In the genomic region with DNA sequence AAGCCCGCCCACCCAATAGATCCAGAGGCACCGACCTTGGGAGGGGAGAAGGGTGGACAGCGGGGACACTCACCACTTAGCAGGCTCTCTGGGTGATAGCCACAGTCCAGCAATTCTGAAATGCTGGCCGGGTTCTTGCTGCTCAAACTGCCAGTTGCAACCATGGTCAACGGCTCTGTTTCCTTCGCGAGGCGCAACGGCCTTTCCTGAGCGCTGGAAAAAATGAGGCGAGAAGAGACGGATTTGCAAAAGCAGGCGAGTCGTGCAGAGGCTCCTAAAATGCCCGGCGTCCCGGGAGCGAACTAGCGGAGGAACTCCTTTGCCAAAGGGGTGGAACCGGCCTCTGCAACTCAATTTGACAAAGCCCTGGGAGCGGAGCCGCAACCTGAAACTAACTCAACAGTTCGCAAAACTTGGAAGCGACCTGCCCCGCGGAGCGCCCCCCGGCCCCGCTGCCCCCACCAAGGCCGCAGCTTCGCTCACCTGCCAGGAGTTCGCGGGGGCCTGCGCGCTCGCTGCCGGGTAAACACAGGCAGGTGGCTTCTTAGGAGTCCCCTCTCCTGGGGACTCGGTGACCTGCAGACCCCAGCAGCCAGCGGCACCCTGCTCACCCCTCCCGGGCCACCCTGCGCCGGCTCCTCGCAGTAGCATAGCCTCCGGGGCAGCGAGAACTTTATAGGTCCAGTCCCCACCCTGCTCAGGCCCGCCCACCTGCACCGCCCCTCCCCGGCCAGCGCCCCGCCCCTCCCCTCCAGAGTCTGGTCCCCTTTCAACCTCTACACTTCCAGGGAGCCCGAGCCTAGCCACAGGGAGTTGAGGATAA, we compare ENCODE assay signal across 1 cellular context.
TF ChIP-seq lines count a peak whose summit lies in the region.

A gene with protein sequence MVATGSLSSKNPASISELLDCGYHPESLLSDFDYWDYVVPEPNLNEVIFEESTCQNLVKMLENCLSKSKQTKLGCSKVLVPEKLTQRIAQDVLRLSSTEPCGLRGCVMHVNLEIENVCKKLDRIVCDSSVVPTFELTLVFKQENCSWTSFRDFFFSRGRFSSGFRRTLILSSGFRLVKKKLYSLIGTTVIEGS (minus strand): TSS at position 649 of the 823 bp plus-strand sequence. CDS start 485 bp downstream, at position 164.

TF ChIP-seq in GM12878, 131 proteins besides CTCF, POLR2A, EP300 and RAD21 (continued from another document):
- no peak for TF ChIP-seq CEBPB (IDR thresholded peaks at IDR 0.05; ENCODE audit: borderline replicate concordance in 1 of 2, low read depth in 2 of 2, low read length in 2 of 2)
TF ChIP-seq in GM12878: peak in this region for 1.
